8 cellular contexts compared by ENCODE assay signal in the genomic region with DNA sequence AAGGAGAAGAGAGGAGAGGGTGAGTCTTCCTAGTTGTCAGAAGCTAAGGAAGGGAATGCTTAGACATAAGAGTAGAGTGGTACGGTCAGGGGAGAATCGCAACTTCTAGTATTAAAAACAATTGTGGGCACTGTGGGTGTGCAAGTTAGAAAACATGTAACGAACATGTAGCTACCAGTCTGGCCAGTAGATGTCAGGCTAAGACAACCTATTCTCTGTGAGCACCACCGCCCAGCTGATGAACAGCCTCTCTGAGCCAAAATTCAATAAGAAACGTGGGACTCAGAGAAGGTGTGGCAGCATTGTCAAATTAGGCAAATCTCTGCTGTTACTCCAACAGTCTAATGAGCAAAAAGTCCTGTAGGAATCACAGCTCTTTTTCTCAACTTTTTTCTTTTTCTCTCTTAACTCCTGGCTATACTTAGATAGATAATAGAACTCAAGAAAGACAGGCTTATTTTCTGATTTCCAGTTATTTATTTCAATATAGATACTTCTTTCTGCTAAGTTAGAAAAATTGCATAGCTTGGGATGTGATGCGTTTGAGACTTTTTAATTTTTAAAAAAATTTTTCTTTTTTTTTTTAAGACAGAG.
DNase-seq lines count a peak whose midpoint lies in the region; ATAC-seq, FAIRE-seq and TF ChIP-seq lines count a peak whose summit lies in the region.

No MANE protein-coding gene starts in this region.

- H3K36me3 ChIP-seq in H1 (ENCODE audit: control insufficient read depth in 2 of 4, insufficient read depth in 4 of 4, low read length in 3 of 4), result no peaks in the 10 kb centered on the region

- TF ChIP-seq RAD21 in A549 (conservative IDR thresholded peaks at IDR 0.05 in 1 of 2, IDR thresholded peaks at IDR 0.05 in 1 of 2) (peak; percentile 93 to 95), H1 (IDR thresholded peaks at IDR 0.05 in 1 of 2, conservative IDR thresholded peaks at IDR 0.05 in 1 of 2; ENCODE audit: low read depth in 2 of 2, low read length in 2 of 2) (peak; percentile 98)

- no peak for TF ChIP-seq EP300 in A549 (IDR thresholded peaks at IDR 0.05)
- no peak for TF ChIP-seq EP300 in H1 (IDR thresholded peaks at IDR 0.05; ENCODE audit: borderline replicate concordance in 1 of 2, low read depth in 2 of 2, low read length in 2 of 2)

- H4K91ac ChIP-seq in H1 (replicated peaks; ENCODE audit: insufficient read length, low read length), result no peak overlapping the region

- no peak overlapping the region for H3K14ac ChIP-seq in H1 (ENCODE audit: insufficient read length)

- no peak overlapping the region for H3K56ac ChIP-seq in H1 (replicated peaks; ENCODE audit: insufficient read length, low read depth, low read length)

- peak; percentile 67 to 73 for ATAC-seq in A549
- peak; percentile 54 for ATAC-seq in GM18519 (IDR thresholded peaks at IDR 0.05; ENCODE audit: low FRiP score, unreplicated experiment)
- peak; percentile 72 for ATAC-seq in HG03571 (IDR thresholded peaks at IDR 0.05; ENCODE audit: unreplicated experiment)
- ATAC-seq in activated CD8-positive, alpha-beta T cell treated with anti-CD3 and anti-CD28 coated beads for 36 hours, result peak; percentile 90

- POLR2A ChIA-PET in A549 (lab: Yijun Ruan, JAX), result interaction anchor here (0.5 to 1.1 kb wide), 3 partner anchors 39 to 285 kb away, joined by 3 to 4 read pairs (median 3); a partner anchor contains a TSS
- POLR2A ChIA-PET in activated CD8-positive, alpha-beta T cell treated with anti-CD3 and anti-CD28 coated beads for 36 hours (lab: Charles Lee), result interaction anchor here (1.0 to 1.1 kb wide), 2 partner anchors 269 to 373 kb away, joined by 3 to 5 read pairs; no protein-coding TSS in a partner anchor
- POLR2A ChIA-PET in H1 (lab: Charles Lee; ENCODE audit: partially characterized antibody), result interaction anchor here (0.9 to 1.7 kb wide), 4 partner anchors 52 to 373 kb away, joined by 3 to 6 read pairs (median 4); a partner anchor contains a TSS

- no peak overlapping the region for H2AK5ac ChIP-seq in H1 (ENCODE audit: low read depth, low read length)

- H2BK5ac ChIP-seq in H1 (ENCODE audit: low read depth, low read length), result no peak overlapping the region

- no peaks in the 10 kb centered on the region for H3K36me3 Mint-ChIP-seq in activated CD8-positive, alpha-beta T cell treated with anti-CD3 and anti-CD28 coated beads for 36 hours (ENCODE audit: low read depth)

- no peak overlapping the region for H3K18ac ChIP-seq in H1 (ENCODE audit: extremely low read depth, low read length)

- H3K9me3 ChIP-seq in A549, result no peaks in the 10 kb centered on the region
- no peaks in the 10 kb centered on the region for H3K9me3 ChIP-seq in H1 (ENCODE audit: insufficient read depth in 2 of 2, low read depth in 1 of 2, low read length in 1 of 2)

- H2BK12ac ChIP-seq in H1 (ENCODE audit: low read depth, low read length), result 0 out of 2 replicates have a peak overlapping the region, but pooled peaks have one; percentile 27

- H2BK20ac ChIP-seq in H1 (ENCODE audit: low read length), result no peak overlapping the region

- H3K27ac Mint-ChIP-seq in activated CD8-positive, alpha-beta T cell treated with anti-CD3 and anti-CD28 coated beads for 36 hours, result no peak overlapping the region

- peak; percentile 47 to 77 for DNase-seq in A549 (ENCODE audit: low read depth in 1 of 2, low spot score in 1 of 2)
- peak; percentile 90 for DNase-seq in NCI-H82 (lab: John Stamatoyannopoulos, UW)
- DNase-seq in activated CD8-positive, alpha-beta T cell treated with anti-CD3 and anti-CD28 coated beads for 36 hours, result peak; percentile 86
- peak in 1 of 2 experiments; percentile 71 for DNase-seq in H1 (ENCODE audit: low read depth in 1 of 2, low spot score in 2 of 2)
- peak; percentile 83 for DNase-seq in midbrain (lab: John Stamatoyannopoulos, UW)
- peak; percentile 42 for DNase-seq in stimulated activated CD8-positive, alpha-beta memory T cell treated with anti-CD3 and anti-CD28 coated beads, Interleukin-4, amount 100 ng/mL, for 24 hours (ENCODE audit: low read depth)

- peak overlapping the region in 1 of 2 experiments; percentile 82; a peak in 2 of 6 replicates for H3K27ac ChIP-seq in A549
- no peak overlapping the region for H3K27ac ChIP-seq in H1 (ENCODE audit: low read depth, low read length)

- no peaks in the 10 kb centered on the region for H3K79me1 ChIP-seq in H1 (ENCODE audit: low read depth, low read length)

- H3K4me2 ChIP-seq in A549, result peak overlapping the region; percentile 37; the same call in 1 of the 3 replicates
- no peak overlapping the region for H3K4me2 ChIP-seq in H1 (ENCODE audit: insufficient read depth in 1 of 2, low read depth in 2 of 2, low read length in 2 of 2)

- H3K4ac ChIP-seq in H1 (replicated peaks; ENCODE audit: insufficient read length, low read depth, low read length), result no peak overlapping the region

- CTCF ChIA-PET in A549 (lab: Yijun Ruan, JAX) (interaction anchor here (0.6 to 12.8 kb wide), 67 partner anchors 9 to 998 kb away, joined by 3 to 220 read pairs (median 5); no protein-coding TSS in a partner anchor), H1 (lab: Charles Lee; ENCODE audit: partially characterized antibody) (interaction anchor here (0.6 to 8.6 kb wide), 62 partner anchors 9 to 843 kb away, joined by 3 to 164 read pairs (median 4); no protein-coding TSS in a partner anchor)
- CTCF ChIA-PET in activated CD8-positive, alpha-beta T cell treated with anti-CD3 and anti-CD28 coated beads for 36 hours (lab: Charles Lee), result interaction anchor here (0.6 to 6.1 kb wide), 55 partner anchors 9 to 1082 kb away, joined by 3 to 151 read pairs (median 4); a partner anchor contains a TSS

- no peak overlapping the region for H3K4me3 ChIP-seq in A549
- no peak overlapping the region for H3K4me3 ChIP-seq in H1 (ENCODE audit: extremely low read depth in 1 of 4, insufficient read depth in 2 of 4, low read depth in 3 of 4, low read length in 4 of 4)

- H3K9ac ChIP-seq in H1 (replicated peaks in 1 of 4; ENCODE audit: extremely low read depth in 1 of 4, low read depth in 3 of 4, low read length in 3 of 4), result no peak overlapping the region

- no peak overlapping the region for H2BK15ac ChIP-seq in H1 (ENCODE audit: low read length)

- no peaks in the 10 kb centered on the region for H3K23me2 ChIP-seq in H1 (ENCODE audit: low read depth, low read length)

- no peaks in the 10 kb centered on the region for H3K4me1 Mint-ChIP-seq in activated CD8-positive, alpha-beta T cell treated with anti-CD3 and anti-CD28 coated beads for 36 hours (ENCODE audit: low read depth)

- no peaks in the 10 kb centered on the region for H3K79me2 ChIP-seq in H1 (ENCODE audit: control insufficient read depth in 1 of 2, insufficient read depth in 2 of 2, low read length in 2 of 2)

- H4K5ac ChIP-seq in H1 (ENCODE audit: insufficient read length, low read depth, low read length), result no peak overlapping the region

- no peak overlapping the region for H2BK120ac ChIP-seq in H1 (replicated peaks; ENCODE audit: low read depth, low read length)

- TF ChIP-seq CTCF in A549 (IDR thresholded peaks at IDR 0.05), result peak; percentile 77
- TF ChIP-seq CTCF in activated CD8-positive, alpha-beta T cell treated with anti-CD3 and anti-CD28 coated beads for 36 hours (IDR thresholded peaks at IDR 0.05), result peak; percentile 76
- peak; percentile 21 to 87 (median 82) for TF ChIP-seq CTCF in H1 (IDR thresholded peaks at IDR 0.05; ENCODE audit: control extremely low read depth in 1 of 3, insufficient read depth in 1 of 3, low read depth in 1 of 3, low read length in 3 of 3)

- peaks cover 11% of the 10 kb centered on the region for H3K27me3 Mint-ChIP-seq in activated CD8-positive, alpha-beta T cell treated with anti-CD3 and anti-CD28 coated beads for 36 hours

- no peak overlapping the region for H3K23ac ChIP-seq in H1 (ENCODE audit: insufficient read length)

- intact Hi-C loops in activated CD8-positive, alpha-beta T cell treated with anti-CD3 and anti-CD28 coated beads for 36 hours (cut with micrococcal nuclease), result loop anchor here (1.0 kb wide), 1 partner anchor 374 kb away; no protein-coding TSS in a partner anchor

- H4K20me1 ChIP-seq in H1 (replicated peaks in 1 of 2; ENCODE audit: control insufficient read depth in 1 of 2, insufficient read depth in 2 of 2, low read length in 2 of 2), result no peaks in the 10 kb centered on the region

- no peak for FAIRE-seq in A549 (lab: Jason Lieb, UNC)
- FAIRE-seq in H1 (lab: Jason Lieb, UNC), result peak; percentile 76

- H2AFZ ChIP-seq in H1 (ENCODE audit: low read length), result peak overlapping the region; percentile 16; the same call in 1 of the 2 replicates

- H3K27me3 ChIP-seq in H1 (replicated peaks in 1 of 4; ENCODE audit: control insufficient read depth in 3 of 4, extremely low read depth in 1 of 4, insufficient read depth in 3 of 4, low read length in 3 of 4), result no peaks in the 10 kb centered on the region

- no peak overlapping the region for H4K8ac ChIP-seq in H1 (ENCODE audit: extremely low read depth, insufficient read depth, low read length)

- WGBS in A549 (ENCODE audit: missing lambda C conversion rate), result 1% methylated on average over 6 of the region's 6 CpGs
- WGBS in H1 (ENCODE audit: extremely low coverage in 1 of 2, insufficient coverage in 1 of 2, insufficient read length in 1 of 2, insufficient replicate concordance in 2 of 2, low coverage in 1 of 2, low lambda C conversion rate in 2 of 2, missing lambda C conversion rate in 1 of 2), 2 experiments, result 30% methylated on average over 6 of the region's 6 CpGs; no CpG with 5 or more reads in 1 of the 2 experiments

- no peak overlapping the region for H3K4me3 Mint-ChIP-seq in activated CD8-positive, alpha-beta T cell treated with anti-CD3 and anti-CD28 coated beads for 36 hours

- no peaks in the 10 kb centered on the region for H3K9me3 Mint-ChIP-seq in activated CD8-positive, alpha-beta T cell treated with anti-CD3 and anti-CD28 coated beads for 36 hours

- TF ChIP-seq POLR2A in A549 (IDR thresholded peaks at IDR 0.05; ENCODE audit: low read length) (no peak), H1 (IDR thresholded peaks at IDR 0.05; ENCODE audit: control extremely low read depth in 1 of 2, low read depth in 2 of 2, low read length in 2 of 2) (no peak)

- H3K4me1 ChIP-seq in A549, result peaks cover 59% of the 10 kb centered on the region
- no peaks in the 10 kb centered on the region for H3K4me1 ChIP-seq in H1 (replicated peaks in 1 of 4; ENCODE audit: control insufficient read depth in 3 of 4, insufficient read depth in 4 of 4, low read length in 3 of 4)

TF ChIP-seq in A549, 52 proteins besides CTCF, POLR2A, EP300 and RAD21 (continues in another document):
- TF ChIP-seq TFCP2L1 (CRISPR knock-in tag; IDR thresholded peaks at IDR 0.05), result no peak
- TF ChIP-seq, protein P1, sequence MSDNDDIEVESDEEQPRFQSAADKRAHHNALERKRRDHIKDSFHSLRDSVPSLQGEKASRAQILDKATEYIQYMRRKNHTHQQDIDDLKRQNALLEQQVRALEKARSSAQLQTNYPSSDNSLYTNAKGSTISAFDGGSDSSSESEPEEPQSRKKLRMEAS (IDR thresholded peaks at IDR 0.05), result no peak

TF ChIP-seq in H1, 55 proteins besides CTCF, POLR2A, EP300 and RAD21 (continues in another document):
- TF ChIP-seq TAF7 (optimal IDR thresholded peaks at IDR 0.05; ENCODE audit: borderline replicate concordance, low read depth, low read length) (no peak), PHF8 (conservative IDR thresholded peaks at IDR 0.05; ENCODE audit: low read depth, low read length) (no peak), SIX5 (IDR thresholded peaks at IDR 0.05; ENCODE audit: low read depth, low read length) (no peak)
